1 cellular context compared by ENCODE assay signal in genomic region chr10:69464801-69465401, GRCh38.
A peak's percentile ranks its signal among the peaks of the same experiment; 100 is the strongest.
TF ChIP-seq lines count a peak whose summit lies in the region.

No MANE protein-coding gene starts in this region.

TF ChIP-seq in GM12878, 131 proteins besides CTCF, POLR2A, EP300 and RAD21 (continued from another document and continues in another):
- TF ChIP-seq CEBPZ (IDR thresholded peaks at IDR 0.05; ENCODE audit: low read depth, low read length) (no peak), RAD51 (IDR thresholded peaks at IDR 0.05) (no peak), ZNF207 (IDR thresholded peaks at IDR 0.05; ENCODE audit: borderline replicate concordance) (no peak), FOXM1 (IDR thresholded peaks at IDR 0.05; ENCODE audit: low read depth, low read length) (no peak), NRF1 (conservative IDR thresholded peaks at IDR 0.05; ENCODE audit: low read depth, low read length) (no peak), BMI1 (IDR thresholded peaks at IDR 0.05; ENCODE audit: borderline replicate concordance) (no peak), PAX8 (IDR thresholded peaks at IDR 0.05) (no peak), ZNF687 (IDR thresholded peaks at IDR 0.05) (peak; percentile 51), POU2F2 (IDR thresholded peaks at IDR 0.05; ENCODE audit: borderline replicate concordance, low read depth, low read length) (no peak), RELA (IDR thresholded peaks at IDR 0.05; ENCODE audit: borderline replicate concordance, partially characterized antibody) (peak; percentile 37), SRF (IDR thresholded peaks at IDR 0.05; ENCODE audit: low read depth in 2 of 2, low read length in 2 of 2) (no peak), CHD2 (IDR thresholded peaks at IDR 0.05; ENCODE audit: borderline replicate concordance, low read depth, low read length) (no peak), TCF12 (IDR thresholded peaks at IDR 0.05; ENCODE audit: low read depth, low read length) (0 out of 2 replicates have a peak, but pooled peaks have one; percentile 8), POLR2AphosphoS2 (IDR thresholded peaks at IDR 0.05; ENCODE audit: low read depth, low read length) (no peak), ZNF217 (IDR thresholded peaks at IDR 0.05) (no peak), RB1 (IDR thresholded peaks at IDR 0.05; ENCODE audit: borderline replicate concordance) (no peak), JUND (IDR thresholded peaks at IDR 0.05; ENCODE audit: low read depth, low read length) (no peak), EZH2 (IDR thresholded peaks at IDR 0.05; ENCODE audit: borderline replicate concordance, control insufficient read depth, low read depth, low read length) (no peak), ATF2 (IDR thresholded peaks at IDR 0.05; ENCODE audit: low read length) (no peak), SMAD1 (IDR thresholded peaks at IDR 0.05; ENCODE audit: low read depth, partially characterized antibody) (no peak), NFXL1 (IDR thresholded peaks at IDR 0.05; ENCODE audit: borderline replicate concordance) (no peak), ATF7 (IDR thresholded peaks at IDR 0.05; ENCODE audit: low read depth) (no peak), ZZZ3 (IDR thresholded peaks at IDR 0.05; ENCODE audit: control insufficient read depth, insufficient read length, low read depth) (no peak), STAT3 (IDR thresholded peaks at IDR 0.05; ENCODE audit: low read depth, low read length) (no peak), BHLHE40 (IDR thresholded peaks at IDR 0.05; ENCODE audit: borderline replicate concordance in 1 of 2, low read depth in 2 of 2, low read length in 1 of 2) (no peak), REST (IDR thresholded peaks at IDR 0.05; ENCODE audit: low read depth, low read length) (no peak), NFIC (IDR thresholded peaks at IDR 0.05; ENCODE audit: low read depth, low read length) (no peak), IKZF1 (conservative IDR thresholded peaks at IDR 0.05) (peak; percentile 35), JUNB (IDR thresholded peaks at IDR 0.05) (no peak), SMARCA5 (IDR thresholded peaks at IDR 0.05) (0 out of 2 replicates have a peak, but pooled peaks have one; percentile 7), YBX1 (IDR thresholded peaks at IDR 0.05) (no peak), DPF2 (IDR thresholded peaks at IDR 0.05) (no peak), CEBPB (IDR thresholded peaks at IDR 0.05; ENCODE audit: borderline replicate concordance in 1 of 2, low read depth in 2 of 2, low read length in 2 of 2) (no peak), MTA3 (IDR thresholded peaks at IDR 0.05; ENCODE audit: borderline replicate concordance, low read length) (no peak), BCLAF1 (IDR thresholded peaks at IDR 0.05) (no peak), MEF2A (IDR thresholded peaks at IDR 0.05; ENCODE audit: insufficient read depth, low read depth, low read length) (no peak), MYC (IDR thresholded peaks at IDR 0.05; ENCODE audit: insufficient read depth, insufficient read length, insufficient replicate concordance, low read length, severe bottlenecking) (no peak), RELB (IDR thresholded peaks at IDR 0.05; ENCODE audit: low read depth) (0 out of 2 replicates have a peak, but pooled peaks have one; percentile 26), SP1 (IDR thresholded peaks at IDR 0.05; ENCODE audit: low read depth, low read length) (no peak), MEF2B (IDR thresholded peaks at IDR 0.05; ENCODE audit: partially characterized antibody, poor library complexity, severe bottlenecking) (peak; percentile 43), ZBED1 (IDR thresholded peaks at IDR 0.05; ENCODE audit: borderline replicate concordance) (no peak), HSF1 (IDR thresholded peaks at IDR 0.05; ENCODE audit: low read depth, low read length) (no peak), USF2 (IDR thresholded peaks at IDR 0.05; ENCODE audit: borderline replicate concordance, low read depth, low read length) (no peak)
